Comparison of ENCODE assay signal across 18 cellular contexts in the genomic region with DNA sequence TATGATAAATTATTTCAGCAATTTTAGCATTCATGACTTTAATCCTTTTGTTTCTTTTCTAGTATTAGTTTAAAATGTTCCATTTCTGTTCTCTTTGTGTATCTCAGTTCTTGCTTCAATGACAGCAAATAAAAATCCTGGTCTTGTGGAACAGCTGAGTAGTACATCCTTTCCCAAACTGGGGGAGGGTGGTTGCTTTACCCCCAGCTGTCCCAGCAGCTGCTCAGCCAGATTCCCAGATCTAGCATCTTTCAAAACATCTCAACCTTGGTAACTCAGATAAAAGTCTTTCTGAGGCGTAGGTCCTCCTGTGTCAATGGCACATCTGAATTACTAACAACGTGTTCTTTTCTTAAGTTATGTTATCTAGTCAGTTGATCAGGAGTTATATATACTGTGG.
DNase-seq lines count a peak whose midpoint lies in the region; ATAC-seq and TF ChIP-seq lines count a peak whose summit lies in the region.
"Had no signal": no experiment of that assay in that cellular context is flagged by ENCODE, and none has a peak within 500 bp of the region (broad histone marks: within the 10 kb centered on the region; RNA-seq: fewer than 3 reads in every experiment).

No MANE protein-coding gene starts in this region.

- no TSS peak for BruUV-seq in Calu3 (replicated peaks; lab: Mats Ljungman, UMichigan)

- no peaks in the 10 kb centered on the region for H3K27me3 ChIP-seq in CD4-positive, CD25-positive, alpha-beta regulatory T cell (ENCODE audit: control insufficient read depth, insufficient read depth, low read length)

- TF ChIP-seq CTCF in Calu3 (IDR thresholded peaks at IDR 0.05; ENCODE audit: unreplicated experiment) = no peak
- no peak for TF ChIP-seq CTCF in progenitor cell of endocrine pancreas (IDR thresholded peaks at IDR 0.05; ENCODE audit: unreplicated experiment)

- H3K27ac ChIP-seq in CD4-positive, CD25-positive, alpha-beta regulatory T cell (ENCODE audit: insufficient read depth, low read length, poor library complexity, severe bottlenecking) = no peak overlapping the region
- H3K27ac ChIP-seq: C4-2B, GM23248 had no signal

- H3K4me1 Mint-ChIP-seq in CD4-positive, CD25-positive, alpha-beta regulatory T cell = peaks cover 4 to 19% (median 4%) of the 10 kb centered on the region in 4 donors
- H3K4me1 Mint-ChIP-seq in Calu3 (ENCODE audit: low read depth, unreplicated experiment) (no peaks in the 10 kb centered on the region), progenitor cell of endocrine pancreas (ENCODE audit: low read depth) (peaks cover 2% of the 10 kb centered on the region)

- CTCF ChIA-PET in Calu3 (lab: Charles Lee) = no interaction called here

- H3K4me1 ChIP-seq in CD4-positive, CD25-positive, alpha-beta regulatory T cell (ENCODE audit: control insufficient read depth, insufficient read depth, low read length, poor library complexity, severe bottlenecking) = no peaks in the 10 kb centered on the region

- DNase-seq in Ammon's horn (ENCODE audit: low spot score) = peak; percentile 7
- DNase-seq in CD4-positive, CD25-positive, alpha-beta regulatory T cell = no peak
- DNase-seq in LHCN-M2 (ENCODE audit: low read depth) = peak; percentile 77
- peak; percentile 84 for DNase-seq in myocyte (ENCODE audit: low read depth)
- no peak for DNase-seq in Calu3
- DNase-seq in globus pallidus (ENCODE audit: low spot score) = no peak
- DNase-seq in progenitor cell of endocrine pancreas (ENCODE audit: low spot score, unreplicated experiment) = no peak
- DNase-seq: ACHN; CD4-positive, alpha-beta memory T cell; DMS79 treated with DMSO at 0.1 percent for 48 hours; GF-D8; GM23248; HCEC 1CT; HFFc6; IMR-90 had no signal

- no peaks in the 10 kb centered on the region for H3K27me3 Mint-ChIP-seq in CD4-positive, CD25-positive, alpha-beta regulatory T cell
- H3K27me3 Mint-ChIP-seq in Calu3 (ENCODE audit: unreplicated experiment) (no peaks in the 10 kb centered on the region), progenitor cell of endocrine pancreas (no peaks in the 10 kb centered on the region)
- H3K27me3 Mint-ChIP-seq: CD4-positive, alpha-beta memory T cell had no signal

- no peak for ATAC-seq in CD4-positive, CD25-positive, alpha-beta regulatory T cell (ENCODE audit: low read depth in 2 of 2)
- no peak for ATAC-seq in HG03108 (IDR thresholded peaks at IDR 0.05; ENCODE audit: unreplicated experiment)
- ATAC-seq: K562 had no signal

- H3K27ac Mint-ChIP-seq in CD4-positive, CD25-positive, alpha-beta regulatory T cell = peak overlapping the region in 2 of 3 donors; percentile 59 to 69
- H3K27ac Mint-ChIP-seq in Calu3 (ENCODE audit: unreplicated experiment) (no peak overlapping the region), progenitor cell of endocrine pancreas (no peak overlapping the region)
- H3K27ac Mint-ChIP-seq: CD4-positive, alpha-beta memory T cell; HFFc6 had no signal

- intact Hi-C loops in Calu3 (cut with micrococcal nuclease; ENCODE audit: unreplicated experiment) = no loop called here

- no peaks in the 10 kb centered on the region for H3K9me3 ChIP-seq in CD4-positive, CD25-positive, alpha-beta regulatory T cell (ENCODE audit: control insufficient read depth in 2 of 2, low read length in 2 of 2)

- H3K9me3 Mint-ChIP-seq in CD4-positive, CD25-positive, alpha-beta regulatory T cell = no peaks in the 10 kb centered on the region
- no peaks in the 10 kb centered on the region for H3K9me3 Mint-ChIP-seq in Calu3 (ENCODE audit: low read depth, unreplicated experiment)
- H3K9me3 Mint-ChIP-seq in progenitor cell of endocrine pancreas (ENCODE audit: low read depth) = no peaks in the 10 kb centered on the region
- H3K9me3 Mint-ChIP-seq: CD4-positive, alpha-beta memory T cell; HFFc6 had no signal

- no peak overlapping the region for H3K4me3 Mint-ChIP-seq in CD4-positive, CD25-positive, alpha-beta regulatory T cell
- H3K4me3 Mint-ChIP-seq in Calu3 (ENCODE audit: low read depth, unreplicated experiment) (no peak overlapping the region), progenitor cell of endocrine pancreas (ENCODE audit: low read depth) (no peak overlapping the region)
- H3K4me3 Mint-ChIP-seq: CD4-positive, alpha-beta memory T cell; HFFc6 had no signal

- peaks cover 7% of the 10 kb centered on the region for H3K36me3 Mint-ChIP-seq in CD4-positive, CD25-positive, alpha-beta regulatory T cell
- H3K36me3 Mint-ChIP-seq in Calu3 (ENCODE audit: insufficient read depth, unreplicated experiment) (peaks cover 13% of the 10 kb centered on the region), progenitor cell of endocrine pancreas (ENCODE audit: insufficient read depth) (peaks cover 17% of the 10 kb centered on the region)

- H3K36me3 ChIP-seq in CD4-positive, CD25-positive, alpha-beta regulatory T cell (ENCODE audit: control insufficient read depth, insufficient read depth, low read length) = peaks cover 8% of the 10 kb centered on the region

- H3K4me3 ChIP-seq in CD4-positive, CD25-positive, alpha-beta regulatory T cell (ENCODE audit: low read depth, low read length) = no peak overlapping the region
- H3K4me3 ChIP-seq: GM23248, K562 had no signal

Comparison
In these comparisons a context has a peak if more than half of its experiments do, and no peak if none do; other contexts are left out.
1. DNase-seq: peak in Ammon's horn (single experiment), LHCN-M2 (single experiment) and myocyte (single experiment); none in CD4-positive, CD25-positive, alpha-beta regulatory T cell (0 of 3), Calu3 (single experiment), globus pallidus (single experiment) and progenitor cell of endocrine pancreas (single experiment).
2. H3K27ac Mint-ChIP-seq: peak in CD4-positive, CD25-positive, alpha-beta regulatory T cell (2 of 3); none in Calu3 (single experiment) and progenitor cell of endocrine pancreas (single experiment).